In genomic region chr1:179814513-179814838, GRCh38 we compare ENCODE assay signal across 8 cellular contexts.
DNase-seq lines count a peak whose midpoint lies in the region; ATAC-seq and TF ChIP-seq lines count a peak whose summit lies in the region.

No MANE protein-coding gene starts in this region.

- intact Hi-C loops in right lobe of liver (cut with DNase I), result loop anchor here in 1 of 2 donors (5.0 kb wide), 1 partner anchor 107 kb away; no protein-coding TSS in a partner anchor

- H3K27ac ChIP-seq in 22Rv1, result peak overlapping the region; percentile 46; the same call in 1 of the 2 replicates
- H3K27ac ChIP-seq in HL-60 (replicated peaks), result no peak overlapping the region
- no peak overlapping the region for H3K27ac ChIP-seq in right lobe of liver
- H3K27ac ChIP-seq in urinary bladder (ENCODE audit: low read depth), result no peak overlapping the region

- no peaks in the 10 kb centered on the region for H3K36me3 Mint-ChIP-seq in brain

- H3K36me3 ChIP-seq in right lobe of liver (no peaks in the 10 kb centered on the region), urinary bladder (ENCODE audit: insufficient read depth) (no peaks in the 10 kb centered on the region)

- no peaks in the 10 kb centered on the region for H3K27me3 ChIP-seq in HL-60 (ENCODE audit: insufficient read depth, poor library complexity, severe bottlenecking)
- H3K27me3 ChIP-seq in right lobe of liver, result no peaks in the 10 kb centered on the region

- peak overlapping the region; percentile 96 to 100 (median 97) for H3K27ac Mint-ChIP-seq in brain

- ATAC-seq in GM19025 (IDR thresholded peaks at IDR 0.05; ENCODE audit: low read depth, unreplicated experiment), result peak; percentile 22
- ATAC-seq in right lobe of liver, result peak; percentile 44 to 72 (median 58)

- TF ChIP-seq POLR2A in right lobe of liver (IDR thresholded peaks at IDR 0.05), result no peak

- H3K4me3 ChIP-seq in HL-60 (replicated peaks; ENCODE audit: insufficient read depth, low read length) (peak overlapping the region; percentile 54), right lobe of liver (peak overlapping the region in 2 of 3 donors; percentile 26 to 37), urinary bladder (ENCODE audit: low read depth, low read length) (peak overlapping the region; percentile 15)

- 0% methylated on average over 4 of the region's 16 CpGs for WGBS in right lobe of liver (ENCODE audit: insufficient coverage, low coverage, low lambda C conversion rate, missing lambda C conversion rate)
- WGBS in urinary bladder, result under 1% methylated on average over 16 of the region's 16 CpGs

- H3K27me3 Mint-ChIP-seq in brain, result peaks cover 18% of the 10 kb centered on the region

- no peak for DNase-seq in HL-60 (ENCODE audit: low read depth in 1 of 2, low spot score in 1 of 2)
- DNase-seq in right lobe of liver, result peak in 2 of 3 donors; percentile 43 to 53
- DNase-seq in HT-29 (ENCODE audit: low spot score), result no peak
- no peak for DNase-seq in EL

- no peaks in the 10 kb centered on the region for H3K9me3 ChIP-seq in right lobe of liver

- H3K4me1 Mint-ChIP-seq in brain, result peaks cover 61% of the 10 kb centered on the region

- H3K9me3 Mint-ChIP-seq in brain, result peaks cover 0 to 5% (median 0%) of the 10 kb centered on the region in 5 experiments

- peaks cover 0 to 11% (median 0%) of the 10 kb centered on the region in 4 donors for H3K4me1 ChIP-seq in right lobe of liver
- H3K4me1 ChIP-seq in urinary bladder (ENCODE audit: insufficient read depth), result no peaks in the 10 kb centered on the region

- TF ChIP-seq CTCF in 22Rv1 (IDR thresholded peaks at IDR 0.05) (no peak), HL-60 (IDR thresholded peaks at IDR 0.05; ENCODE audit: insufficient read depth, low read length) (no peak), brain (conservative IDR thresholded peaks at IDR 0.05) (no peak), right lobe of liver (IDR thresholded peaks at IDR 0.05) (no peak)

- H3K4me3 Mint-ChIP-seq in brain, result peak overlapping the region; percentile 89 to 97 (median 94)

Comparison
In these comparisons a context has a peak if more than half of its experiments do, and no peak if none do; other contexts are left out.
1. DNase-seq: peak in right lobe of liver (2 of 3); none in HL-60 (0 of 2), HT-29 (single experiment) and EL (single experiment).
2. Peak in every context shown above with its lines, with median percentiles within 50 percentile points of each other: H3K4me3 ChIP-seq.